Comparison of ENCODE assay signal across 13 cellular contexts in genomic region chr9:124381073-124381945, GRCh38. TPM values are rescaled to one million over a fixed set of nuclear protein-coding genes. Genes with fewer than 3 reads are reported as not detected.
A peak's percentile ranks its signal among the peaks of the same experiment; 100 is the strongest.
DNase-seq lines count a peak whose midpoint lies in the region; ATAC-seq and TF ChIP-seq lines count a peak whose summit lies in the region.
"Had no signal": no experiment of that assay in that cellular context is flagged by ENCODE, and none has a peak within 500 bp of the region (broad histone marks: within the 10 kb centered on the region; RNA-seq: fewer than 3 reads in every experiment).

No MANE protein-coding gene starts in this region.

- peak; percentile 85 for DNase-seq in DMS153 (lab: John Stamatoyannopoulos, UW)
- peak; percentile 65 for DNase-seq in LHCN-M2 (ENCODE audit: low read depth)
- DNase-seq in adipocyte (ENCODE audit: low read depth): peak; percentile 37
- peak; percentile 66 for DNase-seq in lung microvascular endothelial cell (ENCODE audit: low read depth in 2 of 2)
- DNase-seq in ureter (ENCODE audit: low spot score): no peak
- DNase-seq in CD4-positive, alpha-beta memory T cell: no peak
- DNase-seq in tibial artery: no peak
- DNase-seq: activated CD4-positive, alpha-beta T cell treated with anti-CD3 and anti-CD28 coated beads, Interleukin-2, amount 10 ng/mL, durations not matched to agents 24 days and 14 days; ovary; SJCRH30 had no signal

- POLR2A ChIA-PET in CD4-positive, alpha-beta memory T cell (lab: Charles Lee; ENCODE audit: partially characterized antibody): no interaction called here

- H3K9me3 Mint-ChIP-seq in CD4-positive, alpha-beta memory T cell: no peaks in the 10 kb centered on the region
- H3K9me3 Mint-ChIP-seq: activated CD4-positive, alpha-beta T cell treated with anti-CD3 and anti-CD28 coated beads, Interleukin-2, amount 10 ng/mL, durations not matched to agents 24 days and 14 days; type B pancreatic cell had no signal

- H3K36me3 ChIP-seq in adipocyte (ENCODE audit: control insufficient read depth, insufficient read depth, low read length, severe bottlenecking): peaks cover 45% of the 10 kb centered on the region
- H3K36me3 ChIP-seq in CD4-positive, alpha-beta memory T cell (ENCODE audit: insufficient read depth, low read length): peaks cover 24% of the 10 kb centered on the region
- peaks cover 4 to 45% (median 22%) of the 10 kb centered on the region in 3 donors for H3K36me3 ChIP-seq in tibial artery
- H3K36me3 ChIP-seq: ovary had no signal

- peak overlapping the region in 1 of 7 donors; percentile 29 for H3K27ac Mint-ChIP-seq in CD4-positive, alpha-beta memory T cell
- H3K27ac Mint-ChIP-seq: activated CD4-positive, alpha-beta T cell treated with anti-CD3 and anti-CD28 coated beads, Interleukin-2, amount 10 ng/mL, durations not matched to agents 24 days and 14 days; type B pancreatic cell had no signal

- H3K27me3 Mint-ChIP-seq in CD4-positive, alpha-beta memory T cell: no peaks in the 10 kb centered on the region
- H3K27me3 Mint-ChIP-seq: activated CD4-positive, alpha-beta T cell treated with anti-CD3 and anti-CD28 coated beads, Interleukin-2, amount 10 ng/mL, durations not matched to agents 24 days and 14 days; type B pancreatic cell had no signal

- H3K4me3 Mint-ChIP-seq in CD4-positive, alpha-beta memory T cell: no peak overlapping the region
- H3K4me3 Mint-ChIP-seq: activated CD4-positive, alpha-beta T cell treated with anti-CD3 and anti-CD28 coated beads, Interleukin-2, amount 10 ng/mL, durations not matched to agents 24 days and 14 days; type B pancreatic cell had no signal

- CTCF ChIA-PET in CD4-positive, alpha-beta memory T cell (lab: Charles Lee; ENCODE audit: partially characterized antibody): no interaction called here

- H3K27me3 ChIP-seq in adipocyte (replicated peaks; ENCODE audit: control insufficient read depth, insufficient read depth, low read length) (no peaks in the 10 kb centered on the region), tibial artery (no peaks in the 10 kb centered on the region)
- no peaks in the 10 kb centered on the region for H3K27me3 ChIP-seq in CD4-positive, alpha-beta memory T cell (ENCODE audit: insufficient read depth, low read length)
- H3K27me3 ChIP-seq: ovary, SJCRH30 had no signal

- H3K9me3 ChIP-seq in adipocyte (ENCODE audit: control insufficient read depth, low read length): no peaks in the 10 kb centered on the region
- H3K9me3 ChIP-seq in CD4-positive, alpha-beta memory T cell (ENCODE audit: control insufficient read depth in 1 of 2, low read length in 2 of 2): no peaks in the 10 kb centered on the region
- no peaks in the 10 kb centered on the region for H3K9me3 ChIP-seq in tibial artery
- H3K9me3 ChIP-seq: ovary, SJCRH30 had no signal

- peaks cover 11 to 32% (median 17%) of the 10 kb centered on the region in 4 donors for H3K4me1 Mint-ChIP-seq in CD4-positive, alpha-beta memory T cell
- H3K4me1 Mint-ChIP-seq: activated CD4-positive, alpha-beta T cell treated with anti-CD3 and anti-CD28 coated beads, Interleukin-2, amount 10 ng/mL, durations not matched to agents 24 days and 14 days had no signal

- H3K9ac ChIP-seq in adipocyte (ENCODE audit: low read length): no peak overlapping the region

- H3K27ac ChIP-seq in CD4-positive, alpha-beta memory T cell (ENCODE audit: low read depth, low read length): no peak overlapping the region
- no peak overlapping the region for H3K27ac ChIP-seq in tibial artery
- H3K27ac ChIP-seq: epithelial cell of prostate, ovary, SJCRH30 had no signal

- TF ChIP-seq CTCF in tibial artery (IDR thresholded peaks at IDR 0.05): no peak

- H3K4me3 ChIP-seq in adipocyte (ENCODE audit: low read length) (no peak overlapping the region), tibial artery (no peak overlapping the region)
- no peak overlapping the region for H3K4me3 ChIP-seq in CD4-positive, alpha-beta memory T cell (ENCODE audit: low read length in 2 of 2)
- H3K4me3 ChIP-seq: ovary, SJCRH30 had no signal

- no peak for ATAC-seq in HG03196 (IDR thresholded peaks at IDR 0.05; ENCODE audit: unreplicated experiment)

- peaks cover 43 to 71% of the 10 kb centered on the region in 2 donors for H3K36me3 Mint-ChIP-seq in CD4-positive, alpha-beta memory T cell

- H3K4me1 ChIP-seq in adipocyte (ENCODE audit: control insufficient read depth, insufficient read depth, low read length) (peaks cover 42% of the 10 kb centered on the region), tibial artery (peaks cover 0 to 23% (median 12%) of the 10 kb centered on the region in 4 donors)
- no peaks in the 10 kb centered on the region for H3K4me1 ChIP-seq in CD4-positive, alpha-beta memory T cell (ENCODE audit: insufficient read depth, low read length)
- H3K4me1 ChIP-seq: SJCRH30 had no signal

- intact Hi-C loops in CD4-positive, alpha-beta memory T cell (cut with micrococcal nuclease): no loop called here
- intact Hi-C loops in tibial artery (cut with DNase I; ENCODE audit: low total_unique reads): loop anchor here (10.0 kb wide), 1 partner anchor 257 kb away; no protein-coding TSS in a partner anchor

RNA-seq across cellular contexts. Expression of gene PSMB7, which starts 33.9 kb away (rescaled TPM):
- 240 and 317 TPM in 2 replicates for total RNA-seq in LHCN-M2 (2014; rRNA removed)
- polyA plus RNA-seq in LHCN-M2 (2012): 361 TPM
- total RNA-seq in lung microvascular endothelial cell: 159 and 192 TPM in 2 replicates
- total RNA-seq in ureter: 109 TPM
- total RNA-seq in CD4-positive, alpha-beta memory T cell: 10 to 100 TPM; 56.9 to 58.6 TPM
- 100 to 1,000 TPM; 168 to 226 TPM for polyA plus RNA-seq in CD4-positive, alpha-beta memory T cell

Comparison
In these comparisons a context has a peak if more than half of its experiments do, and no peak if none do; other contexts are left out.
1. DNase-seq: peak in DMS153 (single experiment), LHCN-M2 (single experiment), adipocyte (single experiment) and lung microvascular endothelial cell (2 of 2); none in ureter (single experiment), CD4-positive, alpha-beta memory T cell (0 of 5) and tibial artery (0 of 2).